In the genomic region with DNA sequence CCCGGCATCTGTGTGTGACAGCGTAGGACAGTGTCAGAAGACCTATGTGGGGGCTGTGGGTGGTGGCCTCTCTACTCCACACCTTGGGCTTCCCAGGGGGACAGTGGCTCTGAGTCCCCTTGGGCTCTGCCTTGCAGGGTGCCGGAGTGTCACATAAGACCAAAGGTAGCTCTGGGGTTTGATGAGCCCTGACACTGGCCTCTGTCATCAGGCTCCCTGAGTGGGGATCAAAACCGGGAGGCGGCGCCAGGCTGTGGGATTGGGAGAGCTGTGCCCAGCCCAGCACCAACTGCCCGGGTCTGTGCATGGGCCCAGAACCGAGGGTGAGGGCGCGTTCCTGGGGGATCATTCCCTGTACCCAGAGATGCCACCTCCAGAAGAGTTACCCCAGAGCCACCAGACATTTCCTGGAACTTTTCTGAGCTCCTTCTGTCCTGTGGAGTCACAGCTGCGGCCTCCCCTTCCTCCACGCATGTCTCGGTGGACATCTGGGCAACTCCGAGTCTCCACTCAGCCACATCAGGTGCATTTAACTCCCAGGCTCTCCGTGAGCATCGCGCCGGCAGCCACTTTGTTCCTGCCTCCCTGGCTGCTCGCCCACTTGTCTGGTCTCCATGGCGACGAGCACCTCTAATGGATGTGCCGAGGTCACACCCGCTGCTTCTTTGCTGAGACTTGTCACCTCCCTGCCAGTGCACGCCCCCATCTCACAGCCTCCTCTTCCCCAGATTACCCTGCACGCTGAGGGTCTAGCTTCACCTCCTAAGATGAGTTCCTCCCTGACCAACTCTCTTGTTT, we compare ENCODE assay signal across 10 cellular contexts.
A peak's percentile ranks its signal among the peaks of the same experiment; 100 is the strongest.
DNase-seq lines count a peak whose midpoint lies in the region; ATAC-seq lines count a peak whose summit lies in the region.
"Had no signal": no experiment of that assay in that cellular context is flagged by ENCODE, and none has a peak within 500 bp of the region (broad histone marks: within the 10 kb centered on the region; RNA-seq: fewer than 3 reads in every experiment).

No MANE protein-coding gene starts in this region.

- H3K4me3 Mint-ChIP-seq in naive thymus-derived CD4-positive, alpha-beta T cell = peak overlapping the region in 7 of 10 donors; percentile 9 to 60 (median 34)

- no peaks in the 10 kb centered on the region for H3K9me3 ChIP-seq in naive thymus-derived CD4-positive, alpha-beta T cell (ENCODE audit: control insufficient read depth in 2 of 3, low read length in 3 of 3)

- no peak overlapping the region for H3K4me3 ChIP-seq in naive thymus-derived CD4-positive, alpha-beta T cell (ENCODE audit: low read length)

- no peak for ATAC-seq in naive thymus-derived CD4-positive, alpha-beta T cell

- no peaks in the 10 kb centered on the region for H3K36me3 Mint-ChIP-seq in naive thymus-derived CD4-positive, alpha-beta T cell

- no peaks in the 10 kb centered on the region for H3K36me3 ChIP-seq in naive thymus-derived CD4-positive, alpha-beta T cell (ENCODE audit: control insufficient read depth in 2 of 3, insufficient read depth in 3 of 3, low read length in 3 of 3)

- POLR2A ChIA-PET in naive thymus-derived CD4-positive, alpha-beta T cell (lab: Charles Lee) = interaction anchor here (0.9 to 1.1 kb wide), 2 partner anchors 46 kb away, joined by 3 to 4 read pairs; no protein-coding TSS in a partner anchor

- intact Hi-C loops in naive thymus-derived CD4-positive, alpha-beta T cell (cut with micrococcal nuclease) = no loop called here

- H3K27me3 Mint-ChIP-seq in naive thymus-derived CD4-positive, alpha-beta T cell = peaks cover 6 to 19% (median 8%) of the 10 kb centered on the region in 5 donors

- H3K27me3 ChIP-seq in naive thymus-derived CD4-positive, alpha-beta T cell (ENCODE audit: control insufficient read depth in 2 of 2, insufficient read depth in 2 of 2, low read length in 2 of 2) = no peaks in the 10 kb centered on the region

- H3K27ac Mint-ChIP-seq in naive thymus-derived CD4-positive, alpha-beta T cell = peak overlapping the region in 8 of 9 donors; percentile 43 to 88 (median 80)

- DNase-seq in DMS79 (lab: John Stamatoyannopoulos, UW) (peak; percentile 95), NCI-H1092 treated with DMSO at 0.1 percent for 48 hours (lab: John Stamatoyannopoulos, UW) (peak; percentile 92), NCI-H748 (lab: John Stamatoyannopoulos, UW; ENCODE audit: unreplicated experiment) (peak; percentile 99), HuH-7.5 (ENCODE audit: low spot score) (no peak), dedifferentiated amniotic fluid mesenchymal stem cell (ENCODE audit: extremely low spot score) (no peak)
- DNase-seq in naive thymus-derived CD4-positive, alpha-beta T cell = peak in 1 of 9 donors; percentile 18
- no peak for DNase-seq in stimulated activated CD4-positive, alpha-beta T cell treated with anti-CD3 and anti-CD28 coated beads, Interleukin-15, amount 100 ng/mL, for 24 hours
- DNase-seq in stimulated activated CD4-positive, alpha-beta T cell treated with anti-CD3 and anti-CD28 coated beads, Interleukin-1b, Interleukin-23, amount 100 ng/mL, for 48 hours = no peak
- DNase-seq: GDM1; stimulated activated CD4-positive, alpha-beta T cell treated with anti-CD3 and anti-CD28 coated beads, Interleukin-12 subunit alpha, Interleukin-12 subunit beta, amount 100 ng/mL, for 4 hours had no signal

- no peak overlapping the region for H3K27ac ChIP-seq in naive thymus-derived CD4-positive, alpha-beta T cell (ENCODE audit: low read depth, low read length)

- H3K4me1 Mint-ChIP-seq in naive thymus-derived CD4-positive, alpha-beta T cell = peaks cover 21 to 54% (median 41%) of the 10 kb centered on the region in 7 donors

- H3K4me1 ChIP-seq in naive thymus-derived CD4-positive, alpha-beta T cell (ENCODE audit: control insufficient read depth in 2 of 2, insufficient read depth in 2 of 2, low read length in 2 of 2) = peaks cover 15 to 29% of the 10 kb centered on the region in 2 donors

- H3K9me3 Mint-ChIP-seq in naive thymus-derived CD4-positive, alpha-beta T cell = no peaks in the 10 kb centered on the region

- CTCF ChIA-PET in naive thymus-derived CD4-positive, alpha-beta T cell (lab: Charles Lee) = interaction anchor here (0.7 kb wide), 1 partner anchor 46 kb away, joined by 3 read pairs; no protein-coding TSS in a partner anchor

Comparison
In these comparisons a context has a peak if more than half of its experiments do, and no peak if none do; other contexts are left out.
1. DNase-seq: peak in DMS79 (single experiment), NCI-H1092 treated with DMSO at 0.1 percent for 48 hours (single experiment) and NCI-H748 (single experiment); none in stimulated activated CD4-positive, alpha-beta T cell treated with anti-CD3 and anti-CD28 coated beads, Interleukin-15, amount 100 ng/mL, for 24 hours (single experiment), HuH-7.5 (single experiment), stimulated activated CD4-positive, alpha-beta T cell treated with anti-CD3 and anti-CD28 coated beads, Interleukin-1b, Interleukin-23, amount 100 ng/mL, for 48 hours (single experiment) and dedifferentiated amniotic fluid mesenchymal stem cell (single experiment).